1 cellular context compared by ENCODE assay signal in the genomic region with DNA sequence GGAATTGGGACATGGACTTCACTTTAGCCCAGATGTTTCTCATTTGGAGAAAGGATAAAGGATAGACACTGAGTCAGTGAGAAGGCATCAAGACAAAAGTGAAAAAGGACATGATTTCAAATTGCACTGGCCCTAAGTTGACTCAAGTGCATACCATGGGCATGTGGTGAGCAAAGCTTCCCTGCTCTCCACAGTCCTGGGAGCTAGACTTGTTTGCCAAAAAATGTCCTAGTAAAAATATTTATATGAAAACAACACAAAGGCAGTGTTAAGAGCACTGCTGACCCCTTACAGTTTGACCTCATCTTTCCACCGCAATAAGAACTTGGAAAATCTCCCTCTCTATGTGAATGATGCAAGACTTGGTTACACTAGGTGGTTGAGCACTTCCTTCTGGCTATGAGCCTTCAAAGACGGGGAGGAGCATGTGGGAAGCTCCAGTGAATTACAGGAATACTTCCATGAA.
TF ChIP-seq lines count a peak whose summit lies in the region.

No MANE protein-coding gene starts in this region.

TF ChIP-seq in SK-N-SH, 30 proteins besides CTCF, POLR2A, EP300 and RAD21 (continued from another document):
- TF ChIP-seq RCOR1 (IDR thresholded peaks at IDR 0.05; ENCODE audit: low read length), result no peak
- TF ChIP-seq PBX3 (IDR thresholded peaks at IDR 0.05), result peak; percentile 84
- TF ChIP-seq TAF1 (IDR thresholded peaks at IDR 0.05; ENCODE audit: borderline replicate concordance, low read depth, low read length), result no peak
- peak; percentile 56 for TF ChIP-seq MEF2A (IDR thresholded peaks at IDR 0.05; ENCODE audit: borderline replicate concordance, low read depth)
- no peak for TF ChIP-seq GABPA (IDR thresholded peaks at IDR 0.05; ENCODE audit: low read depth)
- TF ChIP-seq FOXJ3 (CRISPR knock-in tag; IDR thresholded peaks at IDR 0.05), result no peak
- peak; percentile 97 for TF ChIP-seq NFIC (IDR thresholded peaks at IDR 0.05; ENCODE audit: borderline replicate concordance)
- TF ChIP-seq ZBTB33 (IDR thresholded peaks at IDR 0.05; ENCODE audit: borderline replicate concordance, low read depth), result peak; percentile 81; the same call in 1 of the 2 replicates
- no peak for TF ChIP-seq RFX5 (IDR thresholded peaks at IDR 0.05; ENCODE audit: low read length)
- TF ChIP-seq TCF12 (IDR thresholded peaks at IDR 0.05), result peak; percentile 98
- no peak for TF ChIP-seq ELF1 (IDR thresholded peaks at IDR 0.05)
- no peak for TF ChIP-seq CHD2 (IDR thresholded peaks at IDR 0.05; ENCODE audit: low read length, partially characterized antibody)
- no peak for TF ChIP-seq MXI1 (IDR thresholded peaks at IDR 0.05; ENCODE audit: low read depth, low read length)
- TF ChIP-seq TEAD4 (IDR thresholded peaks at IDR 0.05; ENCODE audit: borderline replicate concordance, insufficient read depth), result peak; percentile 91
- TF ChIP-seq, protein P1, sequence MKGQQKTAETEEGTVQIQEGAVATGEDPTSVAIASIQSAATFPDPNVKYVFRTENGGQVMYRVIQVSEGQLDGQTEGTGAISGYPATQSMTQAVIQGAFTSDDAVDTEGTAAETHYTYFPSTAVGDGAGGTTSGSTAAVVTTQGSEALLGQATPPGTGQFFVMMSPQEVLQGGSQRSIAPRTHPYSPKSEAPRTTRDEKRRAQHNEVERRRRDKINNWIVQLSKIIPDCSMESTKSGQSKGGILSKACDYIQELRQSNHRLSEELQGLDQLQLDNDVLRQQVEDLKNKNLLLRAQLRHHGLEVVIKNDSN (IDR thresholded peaks at IDR 0.05; ENCODE audit: borderline replicate concordance, low read depth), result no peak
- no peak; the same call in 1 of the 2 replicates for TF ChIP-seq SIN3A (IDR thresholded peaks at IDR 0.05; ENCODE audit: borderline replicate concordance, low read depth, low read length)
- TF ChIP-seq MAX (IDR thresholded peaks at IDR 0.05; ENCODE audit: low read depth), result peak; percentile 64
